In the genomic region with DNA sequence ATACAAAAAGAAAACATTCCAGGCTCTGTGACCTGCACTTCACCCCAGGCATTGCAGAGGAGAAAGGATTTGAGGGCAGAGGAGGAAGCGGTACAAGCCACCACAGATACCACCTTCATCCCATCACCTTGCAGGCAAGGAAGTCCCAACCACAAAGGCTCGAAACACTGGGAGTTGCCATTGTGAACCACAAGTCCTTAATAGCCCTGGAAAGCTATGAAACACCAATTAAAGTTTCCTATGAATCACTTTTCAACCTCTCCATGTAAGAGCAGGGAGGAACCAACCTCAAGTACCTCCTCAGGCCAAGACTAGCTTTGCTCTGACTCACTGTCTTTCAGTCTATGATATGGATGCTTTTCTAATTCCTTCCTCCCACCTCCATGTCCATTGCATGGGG, we compare ENCODE assay signal across 13 cellular contexts. TPM values are rescaled to one million over a fixed set of nuclear protein-coding genes. Genes with fewer than 3 reads are reported as not detected.
A peak's percentile ranks its signal among the peaks of the same experiment; 100 is the strongest.
DNase-seq lines count a peak whose midpoint lies in the region; ATAC-seq and TF ChIP-seq lines count a peak whose summit lies in the region.
"Had no signal": no experiment of that assay in that cellular context is flagged by ENCODE, and none has a peak within 500 bp of the region (broad histone marks: within the 10 kb centered on the region; RNA-seq: fewer than 3 reads in every experiment).

No MANE protein-coding gene starts in this region.

- no peak for TF ChIP-seq EP300 in gastroesophageal sphincter (IDR thresholded peaks at IDR 0.05)
- TF ChIP-seq EP300 in sigmoid colon (IDR thresholded peaks at IDR 0.05): no peak

- no peak overlapping the region for H3K27ac ChIP-seq in GM23248
- peak overlapping the region; percentile 100 for H3K27ac ChIP-seq in RWPE2 (ENCODE audit: poor library complexity, severe bottlenecking)
- H3K27ac ChIP-seq in gastroesophageal sphincter: no peak overlapping the region
- no peak overlapping the region for H3K27ac ChIP-seq in sigmoid colon
- H3K27ac ChIP-seq: gastrocnemius medialis, tibial nerve had no signal

- 0 out of 2 replicates have a peak, but pooled peaks cover 6% of the 10 kb centered on the region for H3F3A ChIP-seq in GM23248 (ENCODE audit: insufficient read depth)

- in situ Hi-C loops in GM23248 (cut with MboI): no loop called here

- TF ChIP-seq CTCF in AG10803 (conservative IDR thresholded peaks at IDR 0.05; ENCODE audit: low read length) (no peak), RWPE2 (IDR thresholded peaks at IDR 0.05; ENCODE audit: poor library complexity, severe bottlenecking) (no peak), foreskin fibroblast (IDR thresholded peaks at IDR 0.05; ENCODE audit: low read depth, low read length) (no peak), gastroesophageal sphincter (IDR thresholded peaks at IDR 0.05) (no peak), sigmoid colon (IDR thresholded peaks at IDR 0.05) (no peak)

- no peaks in the 10 kb centered on the region for H3K9me3 ChIP-seq in GM23248 (ENCODE audit: low read depth)
- no peaks in the 10 kb centered on the region for H3K9me3 ChIP-seq in RWPE2 (ENCODE audit: severe bottlenecking)
- no peaks in the 10 kb centered on the region for H3K9me3 ChIP-seq in gastroesophageal sphincter
- H3K9me3 ChIP-seq in sigmoid colon: no peaks in the 10 kb centered on the region
- H3K9me3 ChIP-seq: gastrocnemius medialis, tibial nerve had no signal

- no peaks in the 10 kb centered on the region for H3K79me2 ChIP-seq in GM23248 (ENCODE audit: insufficient read depth)

- H3K4me3 ChIP-seq in AG10803 (ENCODE audit: low read length) (no peak overlapping the region), GM23248 (no peak overlapping the region), RWPE2 (ENCODE audit: severe bottlenecking) (no peak overlapping the region), foreskin fibroblast (ENCODE audit: low read depth in 1 of 2, low read length in 2 of 2) (no peak overlapping the region), gastroesophageal sphincter (no peak overlapping the region), sigmoid colon (no peak overlapping the region)
- H3K4me3 ChIP-seq: gastrocnemius medialis, tibial nerve had no signal

- TF ChIP-seq POLR2A in gastroesophageal sphincter (IDR thresholded peaks at IDR 0.05): no peak
- TF ChIP-seq POLR2A in sigmoid colon (IDR thresholded peaks at IDR 0.05): no peak

- intact Hi-C loops in sigmoid colon (cut with DNase I): no loop called here

- H3K27me3 ChIP-seq in GM23248 (replicated peaks; ENCODE audit: insufficient read depth) (peaks cover 8% of the 10 kb centered on the region; the same call in 1 of the 2 replicates), RWPE2 (ENCODE audit: insufficient read depth, poor library complexity, severe bottlenecking) (no peaks in the 10 kb centered on the region), gastroesophageal sphincter (no peaks in the 10 kb centered on the region), sigmoid colon (peaks cover 0 to 5% (median 0%) of the 10 kb centered on the region in 3 donors)
- H3K27me3 ChIP-seq: gastrocnemius medialis, tibial nerve had no signal

- H3K36me3 ChIP-seq in GM23248 (ENCODE audit: low read depth): no peaks in the 10 kb centered on the region
- peaks cover 85% of the 10 kb centered on the region for H3K36me3 ChIP-seq in RWPE2 (ENCODE audit: low read depth)
- no peaks in the 10 kb centered on the region for H3K36me3 ChIP-seq in gastroesophageal sphincter
- H3K36me3 ChIP-seq in sigmoid colon: no peaks in the 10 kb centered on the region
- H3K36me3 ChIP-seq: gastrocnemius medialis, tibial nerve had no signal

- ATAC-seq in RWPE2 (ENCODE audit: low read depth): peak; percentile 89
- no peak for ATAC-seq in gastroesophageal sphincter
- ATAC-seq: gastrocnemius medialis had no signal

- no peak overlapping the region for H3K4me2 ChIP-seq in GM23248 (ENCODE audit: unreplicated experiment)

- DNase-seq in AG10803 (ENCODE audit: low read depth): peak; percentile 11
- peak; percentile 73 for DNase-seq in GM23248
- DNase-seq in RWPE2 (ENCODE audit: low spot score): peak; percentile 97
- peak; percentile 33 to 39 for DNase-seq in foreskin fibroblast
- DNase-seq in NCI-H1417 (lab: John Stamatoyannopoulos, UW): no peak
- DNase-seq in sigmoid colon: no peak
- DNase-seq in globus pallidus (ENCODE audit: low spot score): no peak
- DNase-seq: activated CD4-positive, alpha-beta memory T cell treated with anti-CD3 and anti-CD28 coated beads for 36 hours; central memory CD4-positive, alpha-beta T cell; gastrocnemius medialis; NCI-H1105 had no signal

- no peak overlapping the region for H2AFZ ChIP-seq in GM23248

- no peak overlapping the region for H3K9ac ChIP-seq in GM23248

- no peaks in the 10 kb centered on the region for H4K20me1 ChIP-seq in GM23248 (ENCODE audit: insufficient read depth)

- H3K9me2 ChIP-seq in GM23248 (ENCODE audit: insufficient read depth): no peaks in the 10 kb centered on the region

- WGBS in GM23248 (ENCODE audit: low coverage in 1 of 2, low lambda C conversion rate in 2 of 2, missing lambda C conversion rate in 2 of 2), 2 experiments: 46 to 53% methylated on average over 2 of the region's 2 CpGs
- WGBS in gastroesophageal sphincter (ENCODE audit: low coverage in 1 of 2), 2 donors: 67% methylated on average over 1 of the region's 2 CpGs; no CpG with 5 or more reads in 1 of the 2 donors
- WGBS in sigmoid colon, 2 donors: 43 to 85% methylated on average over 2 of the region's 2 CpGs

- H3K4me1 ChIP-seq in GM23248 (ENCODE audit: insufficient read depth) (no peaks in the 10 kb centered on the region), RWPE2 (ENCODE audit: insufficient read depth, poor library complexity, severe bottlenecking) (peaks cover 81% of the 10 kb centered on the region), gastroesophageal sphincter (no peaks in the 10 kb centered on the region), sigmoid colon (no peaks in the 10 kb centered on the region)
- H3K4me1 ChIP-seq: tibial nerve had no signal

RNA-seq across cellular contexts. Expression of gene MAP3K9, which starts 27.0 kb away (rescaled TPM):
- not detected in 2 replicates for total RNA-seq in GM23248 (2014; rRNA removed; shearing (Covaris generic))
- polyA plus RNA-seq in GM23248 (2016; fragmentation: Nextera tagmentation; extraction: Ambion mirVana) (0.05 TPM in 1 of 2 replicates, not detected in the other), sigmoid colon (1 to 10 TPM in 2 of 3 donors, under 1 TPM in 1; 0.60 to 4.7 (median 1.6) TPM)
- total RNA-seq in gastroesophageal sphincter (1 to 10 TPM in 2 of 4 donors, under 1 TPM in 2; 0.62 to 2.4 (median 0.97) TPM), sigmoid colon (under 1 TPM; 0.36 to 0.66 (median 0.48) TPM)

Comparison
In these comparisons a context has a peak if more than half of its experiments do, and no peak if none do; other contexts are left out.
1. DNase-seq: peak in AG10803 (single experiment), GM23248 (single experiment), RWPE2 (single experiment) and foreskin fibroblast (2 of 2); none in NCI-H1417 (0 of 3), sigmoid colon (single experiment) and globus pallidus (single experiment).